ENCODE assay signal across 1 cellular context in the genomic region with DNA sequence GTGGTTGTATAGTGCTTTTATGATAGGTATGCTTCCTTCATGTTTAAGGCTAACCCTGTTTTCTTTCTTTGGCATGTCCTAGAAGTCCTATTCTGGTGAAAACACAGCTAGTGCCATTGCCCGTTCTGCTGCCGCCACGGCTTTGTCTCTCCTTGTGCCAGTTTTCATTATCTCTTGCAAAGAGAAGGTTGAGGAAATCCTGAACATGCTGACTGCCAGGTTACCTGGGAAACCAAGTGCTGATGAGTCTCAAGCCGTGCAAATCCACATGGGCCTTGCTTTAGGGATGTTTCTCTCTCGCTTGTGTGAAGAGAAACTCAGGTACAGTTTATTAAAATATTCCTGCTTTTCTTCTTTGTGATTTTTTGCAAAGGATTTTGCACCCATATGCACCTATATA.
TF ChIP-seq lines count a peak whose summit lies in the region.

No MANE protein-coding gene starts in this region.

TF ChIP-seq in GM23338, 12 proteins besides CTCF, POLR2A, EP300 and RAD21 (continued from another document):
- TF ChIP-seq, protein P1, sequence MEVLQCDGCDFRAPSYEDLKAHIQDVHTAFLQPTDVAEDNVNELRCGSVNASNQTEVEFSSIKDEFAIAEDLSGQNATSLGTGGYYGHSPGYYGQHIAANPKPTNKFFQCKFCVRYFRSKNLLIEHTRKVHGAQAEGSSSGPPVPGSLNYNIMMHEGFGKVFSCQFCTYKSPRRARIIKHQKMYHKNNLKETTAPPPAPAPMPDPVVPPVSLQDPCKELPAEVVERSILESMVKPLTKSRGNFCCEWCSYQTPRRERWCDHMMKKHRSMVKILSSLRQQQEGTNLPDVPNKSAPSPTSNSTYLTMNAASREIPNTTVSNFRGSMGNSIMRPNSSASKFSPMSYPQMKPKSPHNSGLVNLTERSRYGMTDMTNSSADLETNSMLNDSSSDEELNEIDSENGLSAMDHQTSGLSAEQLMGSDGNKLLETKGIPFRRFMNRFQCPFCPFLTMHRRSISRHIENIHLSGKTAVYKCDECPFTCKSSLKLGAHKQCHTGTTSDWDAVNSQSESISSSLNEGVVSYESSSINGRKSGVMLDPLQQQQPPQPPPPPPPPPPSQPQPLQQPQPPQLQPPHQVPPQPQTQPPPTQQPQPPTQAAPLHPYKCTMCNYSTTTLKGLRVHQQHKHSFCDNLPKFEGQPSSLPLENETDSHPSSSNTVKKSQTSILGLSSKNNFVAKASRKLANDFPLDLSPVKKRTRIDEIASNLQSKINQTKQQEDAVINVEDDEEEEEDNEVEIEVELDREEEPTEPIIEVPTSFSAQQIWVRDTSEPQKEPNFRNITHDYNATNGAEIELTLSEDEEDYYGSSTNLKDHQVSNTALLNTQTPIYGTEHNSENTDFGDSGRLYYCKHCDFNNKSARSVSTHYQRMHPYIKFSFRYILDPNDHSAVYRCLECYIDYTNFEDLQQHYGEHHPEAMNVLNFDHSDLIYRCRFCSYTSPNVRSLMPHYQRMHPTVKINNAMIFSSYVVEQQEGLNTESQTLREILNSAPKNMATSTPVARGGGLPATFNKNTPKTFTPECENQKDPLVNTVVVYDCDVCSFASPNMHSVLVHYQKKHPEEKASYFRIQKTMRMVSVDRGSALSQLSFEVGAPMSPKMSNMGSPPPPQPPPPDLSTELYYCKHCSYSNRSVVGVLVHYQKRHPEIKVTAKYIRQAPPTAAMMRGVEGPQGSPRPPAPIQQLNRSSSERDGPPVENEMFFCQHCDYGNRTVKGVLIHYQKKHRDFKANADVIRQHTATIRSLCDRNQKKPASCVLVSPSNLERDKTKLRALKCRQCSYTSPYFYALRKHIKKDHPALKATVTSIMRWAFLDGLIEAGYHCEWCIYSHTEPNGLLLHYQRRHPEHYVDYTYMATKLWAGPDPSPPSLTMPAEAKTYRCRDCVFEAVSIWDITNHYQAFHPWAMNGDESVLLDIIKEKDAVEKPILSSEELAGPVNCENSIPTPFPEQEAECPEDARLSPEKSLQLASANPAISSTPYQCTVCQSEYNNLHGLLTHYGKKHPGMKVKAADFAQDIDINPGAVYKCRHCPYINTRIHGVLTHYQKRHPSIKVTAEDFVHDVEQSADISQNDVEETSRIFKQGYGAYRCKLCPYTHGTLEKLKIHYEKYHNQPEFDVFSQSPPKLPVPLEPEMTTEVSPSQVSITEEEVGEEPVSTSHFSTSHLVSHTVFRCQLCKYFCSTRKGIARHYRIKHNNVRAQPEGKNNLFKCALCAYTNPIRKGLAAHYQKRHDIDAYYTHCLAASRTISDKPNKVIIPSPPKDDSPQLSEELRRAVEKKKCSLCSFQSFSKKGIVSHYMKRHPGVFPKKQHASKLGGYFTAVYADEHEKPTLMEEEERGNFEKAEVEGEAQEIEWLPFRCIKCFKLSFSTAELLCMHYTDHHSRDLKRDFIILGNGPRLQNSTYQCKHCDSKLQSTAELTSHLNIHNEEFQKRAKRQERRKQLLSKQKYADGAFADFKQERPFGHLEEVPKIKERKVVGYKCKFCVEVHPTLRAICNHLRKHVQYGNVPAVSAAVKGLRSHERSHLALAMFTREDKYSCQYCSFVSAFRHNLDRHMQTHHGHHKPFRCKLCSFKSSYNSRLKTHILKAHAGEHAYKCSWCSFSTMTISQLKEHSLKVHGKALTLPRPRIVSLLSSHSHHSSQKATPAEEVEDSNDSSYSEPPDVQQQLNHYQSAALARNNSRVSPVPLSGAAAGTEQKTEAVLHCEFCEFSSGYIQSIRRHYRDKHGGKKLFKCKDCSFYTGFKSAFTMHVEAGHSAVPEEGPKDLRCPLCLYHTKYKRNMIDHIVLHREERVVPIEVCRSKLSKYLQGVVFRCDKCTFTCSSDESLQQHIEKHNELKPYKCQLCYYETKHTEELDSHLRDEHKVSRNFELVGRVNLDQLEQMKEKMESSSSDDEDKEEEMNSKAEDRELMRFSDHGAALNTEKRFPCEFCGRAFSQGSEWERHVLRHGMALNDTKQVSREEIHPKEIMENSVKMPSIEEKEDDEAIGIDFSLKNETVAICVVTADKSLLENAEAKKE (CRISPR knock-in tag; IDR thresholded peaks at IDR 0.05), result no peak
- TF ChIP-seq EZH2phosphoT487 (IDR thresholded peaks at IDR 0.05; ENCODE audit: unreplicated experiment), result no peak
- no peak for TF ChIP-seq EZH2 (IDR thresholded peaks at IDR 0.05; ENCODE audit: low read depth, unreplicated experiment)
- no peak for TF ChIP-seq ZNF331 (CRISPR knock-in tag; IDR thresholded peaks at IDR 0.05; ENCODE audit: low read depth)
